ENCODE assay signal across 31 cellular contexts in genomic region chr3:5391226-5391625, GRCh38.
"Had no signal": no experiment of that assay in that cellular context is flagged by ENCODE, and none has a peak within 500 bp of the region (broad histone marks: within the 10 kb centered on the region; RNA-seq: fewer than 3 reads in every experiment).

No MANE protein-coding gene starts in this region.

- H3K4me1 ChIP-seq: ascending aorta had no signal

- H3K36me3 Mint-ChIP-seq: activated naive CD4-positive, alpha-beta T cell treated with anti-CD3 and anti-CD28 coated beads, Interleukin-2, amount 50 U/mL, for 24 hours; activated naive CD8-positive, alpha-beta T cell treated with anti-CD3 and anti-CD28 coated beads, Interleukin-2, amount 10 ng/mL, durations not matched to agents 7 days and 5 days had no signal

- DNase-seq: activated CD4-positive, alpha-beta T cell treated with anti-CD3 and anti-CD28 coated beads for 36 hours; activated CD4-positive, alpha-beta T cell treated with anti-CD3 and anti-CD28 coated beads, Interleukin-2, amount 10 ng/mL, durations not matched to agents 7 days and 5 days; activated CD4-positive, alpha-beta T cell treated with anti-CD3 and anti-CD28 coated beads, Interleukin-2, amount 50 U/mL, for 48 hours; activated CD8-positive, alpha-beta T cell treated with anti-CD3 and anti-CD28 coated beads, Interleukin-2, amount 10 ng/mL, durations not matched to agents 7 days and 5 days; activated gamma-delta T cell; activated naive CD4-positive, alpha-beta T cell treated with Interleukin-2 at 50 U/mL for 16 hours; activated naive CD8-positive, alpha-beta T cell treated with anti-CD3 and anti-CD28 coated beads, Interleukin-2, amount 10 ng/mL, durations not matched to agents 7 days and 5 days; activated T-cell treated with anti-CD3 and anti-CD28 coated beads, Interleukin-2, amount 50 U/mL, for 24 hours; amygdala; MG63; NCI-H1048; NCI-H1436 treated with DMSO at 0.1 percent for 48 hours; NCI-H1694 treated with DMSO at 0.1 percent for 48 hours; NCI-H2029; NCI-H2171; NCI-H510A; NCI-H526; NCI-H748 treated with DMSO at 0.1 percent for 48 hours; NK-92 treated with Interleukin-12 subunit alpha and Interleukin-12 subunit beta, amount 100 ng/mL, for 24 hours; PC-9; SW 1271 had no signal

- H3K4me3 ChIP-seq: ascending aorta, cardiac muscle cell, MG63, PC-9 had no signal

- H3K4me3 Mint-ChIP-seq: activated CD4-positive, alpha-beta T cell treated with anti-CD3 and anti-CD28 coated beads for 36 hours; activated CD4-positive, alpha-beta T cell treated with anti-CD3 and anti-CD28 coated beads, Interleukin-2, amount 10 ng/mL, durations not matched to agents 7 days and 5 days; activated CD8-positive, alpha-beta T cell treated with anti-CD3 and anti-CD28 coated beads, Interleukin-2, amount 10 ng/mL, durations not matched to agents 7 days and 5 days; activated naive CD4-positive, alpha-beta T cell treated with anti-CD3 and anti-CD28 coated beads, Interleukin-2, amount 50 U/mL, for 24 hours; activated naive CD8-positive, alpha-beta T cell treated with anti-CD3 and anti-CD28 coated beads, Interleukin-2, amount 10 ng/mL, durations not matched to agents 7 days and 5 days; activated T-cell treated with anti-CD3 and anti-CD28 coated beads, Interleukin-2, amount 50 U/mL, for 24 hours; central memory CD8-positive, alpha-beta T cell; T-helper 1 cell treated with Interleukin-12 subunit alpha and Interleukin-12 subunit beta and Interleukin-4 antibody, amounts not matched to agents 30 μg/mL and 1 μg/mL, for 36 hours; T-helper 2 cell treated with Interferon-gamma antibody and Interleukin-4, amounts not matched to agents 5 μg/mL and 100 μg/mL, for 36 hours had no signal

- H3K27me3 ChIP-seq: ascending aorta, cardiac muscle cell, MG63 had no signal

- H3K27ac ChIP-seq: ascending aorta, cardiac muscle cell, RWPE1 had no signal

- H3K9me3 Mint-ChIP-seq: activated CD4-positive, alpha-beta T cell treated with anti-CD3 and anti-CD28 coated beads, Interleukin-2, amount 10 ng/mL, durations not matched to agents 7 days and 5 days; activated naive CD4-positive, alpha-beta T cell treated with anti-CD3 and anti-CD28 coated beads, Interleukin-2, amount 50 U/mL, for 24 hours; activated naive CD8-positive, alpha-beta T cell treated with anti-CD3 and anti-CD28 coated beads, Interleukin-2, amount 10 ng/mL, durations not matched to agents 7 days and 5 days; activated T-cell treated with anti-CD3 and anti-CD28 coated beads, Interleukin-2, amount 50 U/mL, for 24 hours; activated T-helper 2 cell treated with anti-CD3 and anti-CD28 coated beads, Interferon-gamma antibody, Interleukin-2, Interleukin-4, amounts not matched to agents 10 μg/mL and 5 μg/mL and 100 μg/mL, durations not matched to agents 14 hours and 24 hours and 36 hours; central memory CD8-positive, alpha-beta T cell; T-helper 1 cell treated with Interleukin-12 subunit alpha and Interleukin-12 subunit beta and Interleukin-4 antibody, amounts not matched to agents 30 μg/mL and 1 μg/mL, for 36 hours; T-helper 2 cell treated with Interferon-gamma antibody and Interleukin-4, amounts not matched to agents 5 μg/mL and 100 μg/mL, for 36 hours had no signal

- H3K27ac Mint-ChIP-seq: activated CD4-positive, alpha-beta T cell treated with anti-CD3 and anti-CD28 coated beads for 36 hours; activated CD4-positive, alpha-beta T cell treated with anti-CD3 and anti-CD28 coated beads, Interleukin-2, amount 10 ng/mL, durations not matched to agents 7 days and 5 days; activated CD8-positive, alpha-beta T cell treated with anti-CD3 and anti-CD28 coated beads, Interleukin-2, amount 10 ng/mL, durations not matched to agents 7 days and 5 days; activated naive CD4-positive, alpha-beta T cell treated with anti-CD3 and anti-CD28 coated beads, Interleukin-2, amount 50 U/mL, for 24 hours; activated naive CD8-positive, alpha-beta T cell treated with anti-CD3 and anti-CD28 coated beads, Interleukin-2, amount 10 ng/mL, durations not matched to agents 7 days and 5 days; activated T-cell treated with anti-CD3 and anti-CD28 coated beads, Interleukin-2, amount 50 U/mL, for 24 hours; activated T-helper 2 cell treated with anti-CD3 and anti-CD28 coated beads, Interferon-gamma antibody, Interleukin-2, Interleukin-4, amounts not matched to agents 10 μg/mL and 5 μg/mL and 100 μg/mL, durations not matched to agents 14 hours and 24 hours and 36 hours; T-helper 1 cell treated with Interleukin-12 subunit alpha and Interleukin-12 subunit beta and Interleukin-4 antibody, amounts not matched to agents 30 μg/mL and 1 μg/mL, for 36 hours; T-helper 2 cell treated with Interferon-gamma antibody and Interleukin-4, amounts not matched to agents 5 μg/mL and 100 μg/mL, for 36 hours had no signal

- H3K4me1 Mint-ChIP-seq: activated CD4-positive, alpha-beta T cell treated with anti-CD3 and anti-CD28 coated beads for 36 hours; activated CD4-positive, alpha-beta T cell treated with anti-CD3 and anti-CD28 coated beads, Interleukin-2, amount 10 ng/mL, durations not matched to agents 7 days and 5 days; activated naive CD4-positive, alpha-beta T cell treated with anti-CD3 and anti-CD28 coated beads, Interleukin-2, amount 50 U/mL, for 24 hours; activated naive CD8-positive, alpha-beta T cell treated with anti-CD3 and anti-CD28 coated beads, Interleukin-2, amount 10 ng/mL, durations not matched to agents 7 days and 5 days; central memory CD8-positive, alpha-beta T cell had no signal

- H3K27me3 Mint-ChIP-seq: activated naive CD8-positive, alpha-beta T cell treated with anti-CD3 and anti-CD28 coated beads, Interleukin-2, amount 10 ng/mL, durations not matched to agents 7 days and 5 days had no signal

- H3K36me3 ChIP-seq: ascending aorta, cardiac muscle cell, MG63 had no signal

- ATAC-seq: activated CD4-positive, alpha-beta T cell treated with anti-CD3 and anti-CD28 coated beads for 36 hours; activated CD4-positive, CD25-positive, alpha-beta regulatory T cell treated with anti-CD3 and anti-CD28 coated beads, Interleukin-2, amount 50 U/mL, for 24 hours; activated CD8-positive, alpha-beta T cell treated with anti-CD3 and anti-CD28 coated beads, Interleukin-2, amount 10 ng/mL, durations not matched to agents 7 days and 5 days; Right ventricle myocardium inferior had no signal

- H3K9me3 ChIP-seq: ascending aorta, MG63 had no signal
